Comparison of ENCODE assay signal across 17 cellular contexts in genomic region chr18:8849696-8850095, GRCh38.
DNase-seq lines count a peak whose midpoint lies in the region; ATAC-seq and TF ChIP-seq lines count a peak whose summit lies in the region.
"Had no signal": no experiment of that assay in that cellular context is flagged by ENCODE, and none has a peak within 500 bp of the region (broad histone marks: within the 10 kb centered on the region; RNA-seq: fewer than 3 reads in every experiment).

No MANE protein-coding gene starts in this region.

- H3K36me3 ChIP-seq in MG63 (no peaks in the 10 kb centered on the region), transverse colon (no peaks in the 10 kb centered on the region), mesenchymal stem cell (ENCODE audit: control insufficient read depth in 1 of 2, insufficient read depth in 2 of 2, low read depth in 1 of 2, low read length in 2 of 2) (no peaks in the 10 kb centered on the region)

- 90% methylated on average over 2 of the region's 2 CpGs; no CpG with 5 or more reads in 1 of the 2 donors for WGBS in transverse colon (ENCODE audit: low coverage in 1 of 2), 2 donors
- WGBS in mesenchymal stem cell, result 98% methylated on average over 2 of the region's 2 CpGs

- no peaks in the 10 kb centered on the region for H3K79me1 ChIP-seq in mesenchymal stem cell (replicated peaks; ENCODE audit: low read length, poor library complexity, severe bottlenecking)

- H4K8ac ChIP-seq in mesenchymal stem cell (ENCODE audit: low read length), result no peak overlapping the region

- TF ChIP-seq EP300 in transverse colon (IDR thresholded peaks at IDR 0.05; ENCODE audit: low read depth), result no peak

- no peak overlapping the region for H3K14ac ChIP-seq in mesenchymal stem cell (ENCODE audit: low read length in 2 of 2)

- no peak for TF ChIP-seq POLR2A in transverse colon (IDR thresholded peaks at IDR 0.05)

- no peak overlapping the region for H2AFZ ChIP-seq in mesenchymal stem cell (ENCODE audit: low read depth, low read length)
- H2AFZ ChIP-seq: PC-9 had no signal

- ATAC-seq in esophagus mucosa (peak; percentile 22), HG02623 (IDR thresholded peaks at IDR 0.05; ENCODE audit: unreplicated experiment) (no peak), HG03460 (IDR thresholded peaks at IDR 0.05; ENCODE audit: unreplicated experiment) (no peak)
- ATAC-seq: CD8-positive, alpha-beta T cell; Right ventricle myocardium inferior had no signal

- no peak overlapping the region for H3K4ac ChIP-seq in mesenchymal stem cell (ENCODE audit: low read depth in 1 of 2, low read length in 2 of 2)

- H2BK120ac ChIP-seq in mesenchymal stem cell (ENCODE audit: low read depth, low read length), result no peak overlapping the region

- intact Hi-C loops in transverse colon (cut with DNase I; ENCODE audit: low total_unique reads), result no loop called here

- H3K18ac ChIP-seq in mesenchymal stem cell (ENCODE audit: low read depth in 1 of 2, low read length in 2 of 2), result no peak overlapping the region

- no peak overlapping the region for H2BK12ac ChIP-seq in mesenchymal stem cell (ENCODE audit: low read length in 2 of 2)

- in situ Hi-C loops in transverse colon (cut with MboI; ENCODE audit: low pct_ligation_motif_present in 1 of 4, low pct_unique_long_range_greater_than_20kb in 1 of 4, low sequenced_read_pairs in 3 of 4), result no loop called here

- no peak overlapping the region for H3K9ac ChIP-seq in mesenchymal stem cell (ENCODE audit: low read length)

- no peak overlapping the region for H4K91ac ChIP-seq in mesenchymal stem cell (ENCODE audit: low read length)

- H3K4me3 ChIP-seq in MG63 (no peak overlapping the region), transverse colon (no peak overlapping the region), mesenchymal stem cell (ENCODE audit: insufficient read depth in 1 of 2, low read depth in 1 of 2, low read length in 2 of 2) (no peak overlapping the region)
- H3K4me3 ChIP-seq: PC-9, SK-N-MC had no signal

- H2BK15ac ChIP-seq in mesenchymal stem cell (ENCODE audit: low read depth, poor library complexity, severe bottlenecking), result no peak overlapping the region

- no peak overlapping the region for H3K23ac ChIP-seq in mesenchymal stem cell (ENCODE audit: low read length in 2 of 2)

- H3K4me2 ChIP-seq in mesenchymal stem cell (ENCODE audit: low read length, poor library complexity, severe bottlenecking), result no peak overlapping the region
- H3K4me2 ChIP-seq: PC-9 had no signal

- H3K27me3 ChIP-seq in MG63 (no peaks in the 10 kb centered on the region), transverse colon (no peaks in the 10 kb centered on the region), mesenchymal stem cell (ENCODE audit: control insufficient read depth in 1 of 2, insufficient read depth in 1 of 2, low read length in 2 of 2) (no peaks in the 10 kb centered on the region)

- no peak overlapping the region for H2BK5ac ChIP-seq in mesenchymal stem cell (ENCODE audit: low read depth, low read length, poor library complexity, severe bottlenecking)

- TF ChIP-seq CTCF in transverse colon (IDR thresholded peaks at IDR 0.05), result no peak

- H3K9me3 ChIP-seq in MG63 (no peaks in the 10 kb centered on the region), transverse colon (no peaks in the 10 kb centered on the region), mesenchymal stem cell (ENCODE audit: control insufficient read depth, low read length) (no peaks in the 10 kb centered on the region)

- H3K27ac ChIP-seq in transverse colon (no peak overlapping the region), mesenchymal stem cell (ENCODE audit: low read length, poor library complexity, severe bottlenecking) (no peak overlapping the region)
- H3K27ac ChIP-seq: HL-60, PC-9, SK-N-MC had no signal

- H3K4me1 ChIP-seq in transverse colon, result no peaks in the 10 kb centered on the region
- H3K4me1 ChIP-seq in mesenchymal stem cell (ENCODE audit: control insufficient read depth, insufficient read depth, low read depth, low read length), result peaks cover 7% of the 10 kb centered on the region

- DNase-seq in EH (ENCODE audit: low read depth) (peak; percentile 80), MG63 (peak; percentile 52), kidney tubule cell (ENCODE audit: low spot score) (peak; percentile 89), transverse colon (no peak), mesenchymal stem cell (no peak)
- DNase-seq: CD8-positive, alpha-beta T cell; H9; KBM-7; NCI-H1092 treated with DMSO at 0.1 percent for 48 hours; NCI-H1694 treated with DMSO at 0.1 percent for 48 hours; PC-9 had no signal

- no peak overlapping the region for H2AK5ac ChIP-seq in mesenchymal stem cell (ENCODE audit: low read length, severe bottlenecking)

Comparison
In these comparisons a context has a peak if more than half of its experiments do, and no peak if none do; other contexts are left out.
1. DNase-seq: peak in EH (single experiment), MG63 (single experiment) and kidney tubule cell (single experiment); none in transverse colon (single experiment) and mesenchymal stem cell (single experiment).